15 cellular contexts compared by ENCODE assay signal in genomic region chr6:153086225-153086990, GRCh38. TPM values are rescaled to one million over a fixed set of nuclear protein-coding genes. Genes with fewer than 3 reads are reported as not detected.
"Had no signal": no experiment of that assay in that cellular context is flagged by ENCODE, and none has a peak within 500 bp of the region (broad histone marks: within the 10 kb centered on the region; RNA-seq: fewer than 3 reads in every experiment).

No MANE protein-coding gene starts in this region.

- H3K9me3 ChIP-seq: ovary, sigmoid colon, thyroid gland had no signal

- H3K4me2 ChIP-seq: neural progenitor cell had no signal

- DNase-seq: activated CD4-positive, alpha-beta T cell treated with anti-CD3 and anti-CD28 coated beads for 4 hours; activated CD8-positive, alpha-beta memory T cell treated with anti-CD3 and anti-CD28 coated beads, Interleukin-2, amount 50 U/mL, for 4 hours; activated CD8-positive, alpha-beta T cell treated with anti-CD3 and anti-CD28 coated beads for 36 hours; activated naive CD4-positive, alpha-beta T cell treated with Interleukin-2 at 50 U/mL for 16 hours; anterior cingulate cortex; effector memory CD4-positive, alpha-beta T cell; head of caudate nucleus; midbrain; ovary; sigmoid colon; stimulated activated CD4-positive, alpha-beta T cell treated with anti-CD3 and anti-CD28 coated beads, Interleukin-1b, Interleukin-23, amount 100 ng/mL, for 48 hours; thyroid gland had no signal

- H3K4me3 Mint-ChIP-seq: activated CD8-positive, alpha-beta T cell treated with anti-CD3 and anti-CD28 coated beads for 36 hours; dendritic cell treated with granulocyte-macrophage colony-stimulating factor and Interleukin-4, amounts not matched to agents 40 ng/mL and 50 ng/mL, for 4 days; neural progenitor cell; T-helper 1 cell treated with Interleukin-12 subunit alpha and Interleukin-12 subunit beta and Interleukin-4 antibody, amounts not matched to agents 30 μg/mL and 1 μg/mL, for 36 hours had no signal

- H3K27me3 ChIP-seq: neural progenitor cell, ovary, sigmoid colon, thyroid gland had no signal

- H3K4me3 ChIP-seq: neural progenitor cell, ovary, sigmoid colon, thyroid gland had no signal

- H3K27ac ChIP-seq: neural progenitor cell, ovary, sigmoid colon, thyroid gland had no signal

- ATAC-seq: activated CD8-positive, alpha-beta T cell treated with anti-CD3 and anti-CD28 coated beads for 36 hours had no signal

- H3K36me3 ChIP-seq: neural progenitor cell, ovary, sigmoid colon, thyroid gland had no signal

- H3K27ac Mint-ChIP-seq: activated CD8-positive, alpha-beta T cell treated with anti-CD3 and anti-CD28 coated beads for 36 hours; dendritic cell treated with granulocyte-macrophage colony-stimulating factor and Interleukin-4, amounts not matched to agents 40 ng/mL and 50 ng/mL, for 4 days; neural progenitor cell; T-helper 1 cell treated with Interleukin-12 subunit alpha and Interleukin-12 subunit beta and Interleukin-4 antibody, amounts not matched to agents 30 μg/mL and 1 μg/mL, for 36 hours had no signal

- H3K36me3 Mint-ChIP-seq: neural progenitor cell had no signal

- H3K9ac ChIP-seq: neural progenitor cell had no signal

- H3K9me3 Mint-ChIP-seq: activated CD8-positive, alpha-beta T cell treated with anti-CD3 and anti-CD28 coated beads for 36 hours; neural progenitor cell; T-helper 1 cell treated with Interleukin-12 subunit alpha and Interleukin-12 subunit beta and Interleukin-4 antibody, amounts not matched to agents 30 μg/mL and 1 μg/mL, for 36 hours had no signal

- H3K4me1 ChIP-seq: neural progenitor cell, sigmoid colon had no signal

RNA-seq across cellular contexts. Expression of gene RGS17, which starts 44.7 kb away (rescaled TPM):
- total RNA-seq: activated CD8-positive, alpha-beta T cell treated with anti-CD3 and anti-CD28 coated beads for 36 hours had no signal
